10 cellular contexts compared by ENCODE assay signal in the genomic region with DNA sequence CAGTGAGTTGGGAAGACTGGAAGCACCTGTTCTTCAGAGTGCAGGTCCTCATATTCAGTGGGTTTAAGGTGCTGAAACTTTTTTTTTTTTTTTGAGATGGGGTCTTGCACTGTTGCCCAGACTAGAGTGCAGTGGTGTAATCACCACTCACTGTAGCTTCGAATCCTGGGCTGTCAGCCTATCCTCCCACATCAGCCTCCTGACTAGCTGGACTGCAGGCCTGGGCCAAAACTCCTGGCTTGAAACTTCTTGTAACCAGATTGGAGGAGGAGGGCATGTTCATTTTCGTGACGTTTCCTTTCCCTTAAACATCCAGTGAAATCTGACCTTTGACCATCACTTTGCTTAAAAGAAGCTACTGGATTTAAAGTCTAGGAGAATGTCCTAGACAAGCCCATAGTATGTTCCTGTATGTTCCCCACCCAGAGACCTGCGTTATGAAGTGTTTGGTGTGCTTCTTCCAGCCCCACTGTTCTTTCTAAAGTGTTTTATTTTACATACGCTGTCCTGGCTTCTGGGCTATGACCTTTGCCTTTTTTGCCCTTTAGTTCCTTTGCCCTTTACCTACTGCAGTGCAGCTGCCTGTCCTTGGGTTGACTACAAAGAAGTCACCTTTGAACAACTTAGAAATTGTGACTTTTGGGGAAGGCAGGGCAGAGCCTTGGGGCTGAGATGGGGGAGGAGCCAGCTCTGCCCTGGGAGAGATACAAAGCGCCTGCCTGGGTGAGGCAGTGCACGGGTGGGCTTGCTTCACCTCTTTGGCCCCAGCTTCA. TPM values are rescaled to one million over a fixed set of nuclear protein-coding genes. Genes with fewer than 3 reads are reported as not detected.
DNase-seq lines count a peak whose midpoint lies in the region; ATAC-seq, FAIRE-seq and TF ChIP-seq lines count a peak whose summit lies in the region.
"Had no signal": no experiment of that assay in that cellular context is flagged by ENCODE, and none has a peak within 500 bp of the region (broad histone marks: within the 10 kb centered on the region; RNA-seq: fewer than 3 reads in every experiment).

No MANE protein-coding gene starts in this region.

- TF ChIP-seq CTCF in K562 (IDR thresholded peaks at IDR 0.05 in 2 of 3, conservative IDR thresholded peaks at IDR 0.05 in 1 of 3; ENCODE audit: insufficient read depth in 2 of 3, low read depth in 1 of 3, low read length in 3 of 3) (no peak), type B pancreatic cell (conservative IDR thresholded peaks at IDR 0.05) (no peak), progenitor cell of endocrine pancreas (IDR thresholded peaks at IDR 0.05; ENCODE audit: unreplicated experiment) (no peak)

- H3K4ac ChIP-seq in mesendoderm (ENCODE audit: low read depth, low read length), result no peak overlapping the region

- no peak overlapping the region for H3K23ac ChIP-seq in mesendoderm (ENCODE audit: low read length)

- H4K8ac ChIP-seq in mesendoderm (ENCODE audit: low read depth, low read length), result no peak overlapping the region

- ATAC-seq in right cardiac atrium (peak in 1 of 2 donors; percentile 25), left ventricle myocardium superior (no peak), K562 (0 out of 3 replicates have a peak, but pooled peaks have one; percentile 15)
- ATAC-seq: left lung had no signal

- no peak overlapping the region for H3K4me3 Mint-ChIP-seq in type B pancreatic cell
- no peak overlapping the region for H3K4me3 Mint-ChIP-seq in progenitor cell of endocrine pancreas (ENCODE audit: low read depth)

- H2BK15ac ChIP-seq in mesendoderm (replicated peaks; ENCODE audit: low read depth), result no peak overlapping the region

- H2AFZ ChIP-seq in K562 (ENCODE audit: low read depth, low read length), result no peak overlapping the region

- H3K36me3 Mint-ChIP-seq in type B pancreatic cell, result peaks cover 9% of the 10 kb centered on the region
- peaks cover 1% of the 10 kb centered on the region for H3K36me3 Mint-ChIP-seq in progenitor cell of endocrine pancreas (ENCODE audit: insufficient read depth)

- no peak for TF ChIP-seq EP300 in K562 (IDR thresholded peaks at IDR 0.05; ENCODE audit: low read length)

- H2BK120ac ChIP-seq in mesendoderm (ENCODE audit: low read depth, low read length), result no peak overlapping the region

- peaks cover 44% of the 10 kb centered on the region for H3K79me1 ChIP-seq in mesendoderm (ENCODE audit: low read length)

- TF ChIP-seq POLR2A in K562 (conservative IDR thresholded peaks at IDR 0.05), result no peak

- H3K4me3 ChIP-seq in right cardiac atrium (ENCODE audit: low read length), result no peak overlapping the region
- no peak overlapping the region for H3K4me3 ChIP-seq in K562
- no peak overlapping the region for H3K4me3 ChIP-seq in mesendoderm (ENCODE audit: low read length)
- no peak overlapping the region for H3K4me3 ChIP-seq in effector memory CD4-positive, alpha-beta T cell (ENCODE audit: insufficient read depth, low read depth, low read length, poor library complexity, severe bottlenecking)
- H3K4me3 ChIP-seq: left lung had no signal

- FAIRE-seq in K562 (lab: Jason Lieb, UNC), result peak; percentile 19
- FAIRE-seq: GM12891 had no signal

- peaks cover 23% of the 10 kb centered on the region for H3K4me1 ChIP-seq in right cardiac atrium (ENCODE audit: control insufficient read depth, insufficient read depth, low read length)
- peaks cover 6 to 31% of the 10 kb centered on the region in 2 experiments for H3K4me1 ChIP-seq in K562 (replicated peaks in 1 of 2; ENCODE audit: control insufficient read depth in 2 of 2, insufficient read depth in 2 of 2, low read length in 2 of 2)
- no peaks in the 10 kb centered on the region for H3K4me1 ChIP-seq in mesendoderm (ENCODE audit: control insufficient read depth, low read depth, low read length)
- H3K4me1 ChIP-seq in effector memory CD4-positive, alpha-beta T cell (ENCODE audit: control insufficient read depth, insufficient read depth, low read length, poor library complexity, severe bottlenecking), result peaks cover 23% of the 10 kb centered on the region

- no peaks in the 10 kb centered on the region for H3K9me3 ChIP-seq in right cardiac atrium (ENCODE audit: control insufficient read depth, low read length)
- no peaks in the 10 kb centered on the region for H3K9me3 ChIP-seq in K562 (replicated peaks; ENCODE audit: control insufficient read depth, insufficient read depth, low read depth, low read length)
- no peaks in the 10 kb centered on the region for H3K9me3 ChIP-seq in effector memory CD4-positive, alpha-beta T cell (ENCODE audit: control insufficient read depth, low read length)
- H3K9me3 ChIP-seq: left lung had no signal

- H4K20me1 ChIP-seq in K562 (replicated peaks; ENCODE audit: control insufficient read depth, insufficient read depth, low read length), result peaks cover 59% of the 10 kb centered on the region

- H3K18ac ChIP-seq in mesendoderm (ENCODE audit: low read length), result no peak overlapping the region

- no peak overlapping the region for H4K5ac ChIP-seq in mesendoderm (ENCODE audit: low read length)

- peak overlapping the region; percentile 68 for H3K27ac ChIP-seq in right cardiac atrium (ENCODE audit: low read length)
- no peak overlapping the region for H3K27ac ChIP-seq in K562 (ENCODE audit: extremely low read depth, low read depth, low read length)
- H3K27ac ChIP-seq in mesendoderm (ENCODE audit: low read depth, low read length), result no peak overlapping the region
- no peak overlapping the region for H3K27ac ChIP-seq in effector memory CD4-positive, alpha-beta T cell (ENCODE audit: insufficient read depth, low read length, poor library complexity, severe bottlenecking)

- POLR2A ChIA-PET in K562 (lab: Yijun Ruan, JAX), result interaction anchor here (1.2 to 1.3 kb wide), 2 partner anchors 9 to 104 kb away, joined by 4 to 6 read pairs; no protein-coding TSS in a partner anchor

- intact Hi-C loops in right cardiac atrium (cut with DNase I) (no loop called here), left ventricle myocardium superior (cut with micrococcal nuclease) (no loop called here), K562 (cut with micrococcal nuclease) (no loop called here)

- BruUV-seq in K562 (replicated peaks; lab: Mats Ljungman, UMichigan), result no TSS peak

- H3K27ac Mint-ChIP-seq in type B pancreatic cell (peak overlapping the region; percentile 14), progenitor cell of endocrine pancreas (no peak overlapping the region)

- H2BK5ac ChIP-seq in mesendoderm (ENCODE audit: low read length), result no peak overlapping the region

- DNase-seq in right cardiac atrium (no peak), left ventricle myocardium superior (no peak), K562 (ENCODE audit: extremely low read depth in 1 of 4, low spot score in 3 of 4) (no peak), mesendoderm (no peak), type B pancreatic cell (ENCODE audit: extremely low spot score, unreplicated experiment) (no peak), NCI-H187 (lab: John Stamatoyannopoulos, UW) (no peak), progenitor cell of endocrine pancreas (ENCODE audit: low spot score, unreplicated experiment) (no peak)
- DNase-seq in effector memory CD4-positive, alpha-beta T cell, result no peak
- DNase-seq: left lung had no signal

- 47% methylated on average over 7 of the region's 7 CpGs for WGBS in right cardiac atrium
- 62% methylated on average over 7 of the region's 7 CpGs for WGBS in K562 (ENCODE audit: insufficient coverage, low coverage, missing lambda C conversion rate)
- no CpG with 5 or more reads among the region's 7 CpGs for WGBS in mesendoderm (ENCODE audit: extremely low coverage, insufficient coverage, low lambda C conversion rate)

- no peaks in the 10 kb centered on the region for H3K9me3 Mint-ChIP-seq in type B pancreatic cell
- H3K9me3 Mint-ChIP-seq in progenitor cell of endocrine pancreas (ENCODE audit: low read depth), result no peaks in the 10 kb centered on the region

- H3K79me2 ChIP-seq in K562 (ENCODE audit: control insufficient read depth, insufficient read depth, low read length), result peaks cover 98% of the 10 kb centered on the region
- peaks cover 76% of the 10 kb centered on the region for H3K79me2 ChIP-seq in mesendoderm (ENCODE audit: control insufficient read depth, insufficient read depth, low read length)

- peaks cover 54% of the 10 kb centered on the region for H3K4me1 Mint-ChIP-seq in type B pancreatic cell (ENCODE audit: unreplicated experiment)
- peaks cover 36% of the 10 kb centered on the region for H3K4me1 Mint-ChIP-seq in progenitor cell of endocrine pancreas (ENCODE audit: low read depth)

- H2AK5ac ChIP-seq in mesendoderm (ENCODE audit: low read length), result no peak overlapping the region

- CTCF ChIA-PET in K562 (lab: Yijun Ruan, JAX; ENCODE audit: low intra/inter-chr PET ratio), result interaction anchor here (0.6 kb wide), 1 partner anchor 82 kb away, joined by 5 read pairs; no protein-coding TSS in a partner anchor

- no peak overlapping the region for H3K56ac ChIP-seq in mesendoderm (ENCODE audit: low read length)

- H3K36me3 ChIP-seq in K562 (ENCODE audit: control insufficient read depth, insufficient read depth, low read length), result peaks cover 61% of the 10 kb centered on the region; the same call in 2 of the 3 replicates
- H3K36me3 ChIP-seq in mesendoderm (ENCODE audit: control insufficient read depth, insufficient read depth, low read length), result no peaks in the 10 kb centered on the region
- no peaks in the 10 kb centered on the region for H3K36me3 ChIP-seq in effector memory CD4-positive, alpha-beta T cell (ENCODE audit: control insufficient read depth, insufficient read depth, low read length)
- H3K36me3 ChIP-seq: left lung had no signal

- no peaks in the 10 kb centered on the region for H3K27me3 ChIP-seq in right cardiac atrium (ENCODE audit: control insufficient read depth, insufficient read depth)
- H3K27me3 ChIP-seq in K562 (ENCODE audit: control insufficient read depth in 2 of 2, insufficient read depth in 2 of 2, low read length in 2 of 2), result no peaks in the 10 kb centered on the region
- no peaks in the 10 kb centered on the region for H3K27me3 ChIP-seq in mesendoderm (ENCODE audit: insufficient read depth, low read length, poor library complexity)
- H3K27me3 ChIP-seq in effector memory CD4-positive, alpha-beta T cell (replicated peaks; ENCODE audit: control insufficient read depth, insufficient read depth, low read length, poor library complexity, severe bottlenecking), result no peaks in the 10 kb centered on the region
- H3K27me3 ChIP-seq: left lung had no signal

- peaks cover 11% of the 10 kb centered on the region for H3K9me1 ChIP-seq in K562 (ENCODE audit: control insufficient read depth, insufficient read depth, low read length)

- no peak for TF ChIP-seq RAD21 in K562 (CRISPR knock-in tag; conservative IDR thresholded peaks at IDR 0.05 in 1 of 2, IDR thresholded peaks at IDR 0.05 in 1 of 2)

- H3K9ac ChIP-seq in K562 (ENCODE audit: insufficient read depth in 1 of 2, low read depth in 2 of 2, low read length in 2 of 2) (no peak overlapping the region), mesendoderm (ENCODE audit: low read length) (peak overlapping the region; percentile 11)

- in situ Hi-C loops in K562 (cut with MboI), result loop anchor here (25.0 kb wide), 1 partner anchor 1244 kb away; no protein-coding TSS in a partner anchor

- H3K4me2 ChIP-seq in K562 (ENCODE audit: insufficient read depth, low read length) (no peak overlapping the region), mesendoderm (ENCODE audit: low read length) (no peak overlapping the region)

- no peaks in the 10 kb centered on the region for H3K27me3 Mint-ChIP-seq in type B pancreatic cell
- H3K27me3 Mint-ChIP-seq in progenitor cell of endocrine pancreas, result no peaks in the 10 kb centered on the region

RNA-seq across cellular contexts. Expression of a gene that starts 18.4 kb away (rescaled TPM):
- total RNA-seq in right cardiac atrium, result 10 to 100 TPM; 11.2 to 14.5 (median 12.3) TPM
- polyA plus RNA-seq in right cardiac atrium, result 4.7 TPM
- total RNA-seq in left ventricle myocardium superior, result 10.7 TPM
- 144 and 165 TPM in 2 replicates for total RNA-seq in K562 (2011; cell fraction: chromatin; rRNA removed; ENCODE audit: low replicate concordance)
- total RNA-seq in K562 (2011; cell fraction: nucleolus; rRNA removed), result 58.9 and 66.3 TPM in 2 replicates
- 88.6 and 115 TPM in 2 replicates for total RNA-seq in K562 (2011; cell fraction: nucleoplasm; rRNA removed)
- 10.9 and 16.5 TPM in 2 replicates for total RNA-seq in K562 (2014; rRNA removed)
- 11.6 and 13.0 TPM in 2 replicates for total RNA-seq in K562 (2014; rRNA removed; fragmentation: Illumina TruSeq; extraction: Trizol)
- total RNA-seq in K562 (2015; rRNA removed; fragmentation: Illumina TruSeq; extraction: Trizol), result 14.9 and 17.7 TPM in 2 replicates
- 24.0 and 26.6 TPM in 2 replicates for total RNA-seq in K562 (2021)
- polyA plus RNA-seq in K562 (2011; rRNA removed), result 7.4 and 8.2 TPM in 2 replicates
- polyA plus RNA-seq in K562 (2011; cell fraction: cytosol; rRNA removed), result 4.4 and 5.5 TPM in 2 replicates
- 76.9 and 93.7 TPM in 2 replicates for polyA plus RNA-seq in K562 (2011; cell fraction: nucleus; rRNA removed)
- polyA plus RNA-seq in K562 (2012), result 14.4 and 14.7 TPM in 2 replicates
- polyA plus RNA-seq in K562 (2014; fragmentation: Illumina TruSeq; extraction: Trizol), result 25.7 and 27.3 TPM in 2 replicates
- 1 to 10 TPM; 1.3 to 1.6 TPM for polyA plus RNA-seq in K562 (2014; fragmentation: Nextera tagmentation; extraction: Ambion mirVana)
- 18.8 and 20.3 TPM in 2 replicates for polyA plus RNA-seq in K562 (2014; rRNA removed)
- 14.8 and 19.0 TPM in 2 replicates for polyA minus RNA-seq in K562 (2011; rRNA and poly(A)+ RNA removed)
- polyA minus RNA-seq in K562 (2011; cell fraction: cytosol; rRNA and poly(A)+ RNA removed), result 7.3 and 8.5 TPM in 2 replicates
- polyA minus RNA-seq in K562 (2011; cell fraction: nucleus; rRNA and poly(A)+ RNA removed), result 41.6 and 56.6 TPM in 2 replicates
- 17.2 TPM for polyA plus RNA-seq in mesendoderm (2013, experiment 1 of 2)
- polyA plus RNA-seq in mesendoderm (2013, experiment 2 of 2), result 17.1 TPM
- total RNA-seq in type B pancreatic cell (ENCODE audit: low replicate concordance), result 21.7 and 34.1 TPM in 2 replicates
- total RNA-seq in progenitor cell of endocrine pancreas, result 30.0 and 31.8 TPM in 2 replicates
